ENCODE assay signal across 13 cellular contexts in the genomic region with DNA sequence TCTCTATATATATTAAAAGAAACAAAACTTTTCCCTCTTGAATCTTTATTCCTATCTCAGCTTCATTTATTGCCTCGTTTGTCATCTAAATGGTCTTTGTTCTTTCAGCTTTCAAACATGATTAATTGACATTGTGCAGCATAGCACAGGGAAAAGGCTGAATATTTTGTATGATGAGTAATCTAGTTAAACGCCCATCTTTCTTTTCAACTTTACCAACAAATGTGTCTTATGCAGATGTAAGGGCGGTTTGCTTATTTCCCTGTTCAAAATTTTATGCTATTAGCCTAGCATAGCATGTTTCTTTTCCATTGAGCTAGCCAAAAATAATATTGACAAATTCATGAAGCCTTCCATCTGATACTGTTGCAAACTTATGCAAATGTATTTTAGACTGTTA.
DNase-seq lines count a peak whose midpoint lies in the region; ATAC-seq and TF ChIP-seq lines count a peak whose summit lies in the region.
"Had no signal": no experiment of that assay in that cellular context is flagged by ENCODE, and none has a peak within 500 bp of the region (broad histone marks: within the 10 kb centered on the region; RNA-seq: fewer than 3 reads in every experiment).

No MANE protein-coding gene starts in this region.

- H3K9me2 ChIP-seq in PC-9 (ENCODE audit: insufficient read depth): no peaks in the 10 kb centered on the region

- H2AFZ ChIP-seq in PC-9: no peak overlapping the region

- CTCF ChIA-PET in PC-9 (lab: Charles Lee): interaction anchor here (0.6 kb wide), 1 partner anchor 1412 kb away, joined by 3 read pairs; no protein-coding TSS in a partner anchor

- no peaks in the 10 kb centered on the region for H4K20me1 ChIP-seq in PC-9 (ENCODE audit: insufficient read depth)

- peaks cover 58% of the 10 kb centered on the region for H3F3A ChIP-seq in PC-9 (ENCODE audit: insufficient read depth, low read depth)

- no peaks in the 10 kb centered on the region for H3K9me3 ChIP-seq in PC-9 (ENCODE audit: insufficient read depth, low read depth)
- H3K9me3 ChIP-seq: body of pancreas, esophagus muscularis mucosa, left lung had no signal

- H3K4me3 Mint-ChIP-seq in nephron: peak overlapping the region in 1 of 3 experiments; percentile 34
- H3K4me3 Mint-ChIP-seq in stimulated activated effector memory CD8-positive, alpha-beta T cell treated with anti-CD3 and anti-CD28 coated beads, Interleukin-12 subunit alpha, Interleukin-12 subunit beta, amount 100 ng/mL, for 72 hours: no peak overlapping the region

- no peaks in the 10 kb centered on the region for H3K9me3 Mint-ChIP-seq in nephron
- no peaks in the 10 kb centered on the region for H3K9me3 Mint-ChIP-seq in stimulated activated effector memory CD8-positive, alpha-beta T cell treated with anti-CD3 and anti-CD28 coated beads, Interleukin-12 subunit alpha, Interleukin-12 subunit beta, amount 100 ng/mL, for 72 hours

- H3K4me1 Mint-ChIP-seq in nephron: peaks cover 62% of the 10 kb centered on the region
- H3K4me1 Mint-ChIP-seq in stimulated activated effector memory CD8-positive, alpha-beta T cell treated with anti-CD3 and anti-CD28 coated beads, Interleukin-12 subunit alpha, Interleukin-12 subunit beta, amount 100 ng/mL, for 72 hours: no peaks in the 10 kb centered on the region

- no peaks in the 10 kb centered on the region for H3K36me3 Mint-ChIP-seq in nephron (ENCODE audit: low read depth)
- peaks cover 14% of the 10 kb centered on the region for H3K36me3 Mint-ChIP-seq in stimulated activated effector memory CD8-positive, alpha-beta T cell treated with anti-CD3 and anti-CD28 coated beads, Interleukin-12 subunit alpha, Interleukin-12 subunit beta, amount 100 ng/mL, for 72 hours

- ATAC-seq in stimulated activated effector memory CD8-positive, alpha-beta T cell treated with anti-CD3 and anti-CD28 coated beads, Interleukin-12 subunit alpha, Interleukin-12 subunit beta, amount 100 ng/mL, for 72 hours: no peak
- ATAC-seq: body of pancreas, left lung had no signal

- H3K4me1 ChIP-seq in PC-9 (replicated peaks; ENCODE audit: insufficient read depth): peaks cover 83% of the 10 kb centered on the region

- no peaks in the 10 kb centered on the region; the same call in 1 of the 2 replicates for H3K36me3 ChIP-seq in PC-9 (ENCODE audit: low read depth)
- H3K36me3 ChIP-seq: esophagus muscularis mucosa, left lung had no signal

- intact Hi-C loops in PC-9 (cut with micrococcal nuclease; ENCODE audit: unreplicated experiment): no loop called here

- H3K27ac ChIP-seq in PC-9: peak overlapping the region; percentile 57
- H3K27ac ChIP-seq: body of pancreas, KMS-11, left lung had no signal

- no TSS peak for BruUV-seq in PC-9 (replicated peaks; lab: Mats Ljungman, UMichigan)

- H3K27ac Mint-ChIP-seq in nephron: peak overlapping the region; percentile 92 to 96 (median 94)
- no peak overlapping the region for H3K27ac Mint-ChIP-seq in stimulated activated effector memory CD8-positive, alpha-beta T cell treated with anti-CD3 and anti-CD28 coated beads, Interleukin-12 subunit alpha, Interleukin-12 subunit beta, amount 100 ng/mL, for 72 hours

- DNase-seq in EH (ENCODE audit: low read depth) (peak; percentile 88), PC-9 (peak in 1 of 2 experiments; percentile 82), dermis microvascular lymphatic vessel endothelial cell (ENCODE audit: low read depth in 2 of 2) (peak; percentile 81 to 85), KG1 (lab: John Stamatoyannopoulos, UW) (no peak), SKM-1 (lab: John Stamatoyannopoulos, UW; ENCODE audit: unreplicated experiment) (no peak)
- DNase-seq in activated CD8-positive, alpha-beta memory T cell treated with anti-CD3 and anti-CD28 coated beads, Interleukin-2, amount 50 U/mL, for 48 hours: no peak
- DNase-seq in stimulated activated effector memory CD8-positive, alpha-beta T cell treated with anti-CD3 and anti-CD28 coated beads, Interleukin-12 subunit alpha, Interleukin-12 subunit beta, amount 100 ng/mL, for 72 hours (ENCODE audit: low spot score in 2 of 2): no peak
- DNase-seq: body of pancreas, H7, left lung had no signal

- H3K27me3 ChIP-seq in PC-9 (ENCODE audit: insufficient read depth, low read depth): no peaks in the 10 kb centered on the region
- H3K27me3 ChIP-seq: body of pancreas, esophagus muscularis mucosa, left lung had no signal

- H3K4me2 ChIP-seq in PC-9: peak overlapping the region; percentile 30
- H3K4me2 ChIP-seq: KMS-11 had no signal

- POLR2A ChIA-PET in PC-9 (lab: Charles Lee; ENCODE audit: unreplicated experiment): interaction anchor here (0.6 kb wide), 1 partner anchor 28 kb away, joined by 3 read pairs; no protein-coding TSS in a partner anchor

- no peak overlapping the region for H3K4me3 ChIP-seq in PC-9
- H3K4me3 ChIP-seq: body of pancreas, esophagus muscularis mucosa, left lung had no signal

- TF ChIP-seq CTCF in PC-9 (conservative IDR thresholded peaks at IDR 0.05) (no peak), nephron (IDR thresholded peaks at IDR 0.05; ENCODE audit: unreplicated experiment in 3 of 3) (no peak)

- no peaks in the 10 kb centered on the region for H3K27me3 Mint-ChIP-seq in nephron (ENCODE audit: low read depth)

- peaks cover 19% of the 10 kb centered on the region for H3K79me2 ChIP-seq in PC-9 (ENCODE audit: low read depth)

Comparison
In these comparisons a context has a peak if more than half of its experiments do, and no peak if none do; other contexts are left out.
1. DNase-seq: peak in EH (single experiment) and dermis microvascular lymphatic vessel endothelial cell (2 of 2); none in KG1 (single experiment), activated CD8-positive, alpha-beta memory T cell treated with anti-CD3 and anti-CD28 coated beads, Interleukin-2, amount 50 U/mL, for 48 hours (single experiment), stimulated activated effector memory CD8-positive, alpha-beta T cell treated with anti-CD3 and anti-CD28 coated beads, Interleukin-12 subunit alpha, Interleukin-12 subunit beta, amount 100 ng/mL, for 72 hours (0 of 2) and SKM-1 (single experiment).